ENCODE assay signal across 17 cellular contexts in genomic region chr21:43598416-43599120, GRCh38.
A peak's percentile ranks its signal among the peaks of the same experiment; 100 is the strongest.
DNase-seq lines count a peak whose midpoint lies in the region; ATAC-seq, FAIRE-seq and TF ChIP-seq lines count a peak whose summit lies in the region.
"Had no signal": no experiment of that assay in that cellular context is flagged by ENCODE, and none has a peak within 500 bp of the region (broad histone marks: within the 10 kb centered on the region; RNA-seq: fewer than 3 reads in every experiment).

No MANE protein-coding gene starts in this region.

- H2AK5ac ChIP-seq in IMR-90 (ENCODE audit: low read depth, low read length), result peak overlapping the region; percentile 57; the same call in 1 of the 2 replicates

- no peaks in the 10 kb centered on the region for H3K79me2 ChIP-seq in hepatocyte

- H3K4me1 ChIP-seq in A549 (peaks cover 75% of the 10 kb centered on the region), IMR-90 (ENCODE audit: control insufficient read depth, insufficient read depth, low read length) (peaks cover 29% of the 10 kb centered on the region), hepatocyte (ENCODE audit: insufficient read depth) (peaks cover 36% of the 10 kb centered on the region), left ventricle myocardium inferior (peaks cover 13% of the 10 kb centered on the region)

- H2BK20ac ChIP-seq in IMR-90 (ENCODE audit: low read depth, low read length), result peak overlapping the region; percentile 89

- peak overlapping the region; percentile 38 to 81; a peak in 3 of 4 replicates for H4K8ac ChIP-seq in IMR-90 (ENCODE audit: low read depth in 2 of 2, low read length in 2 of 2)

- H3K36me3 ChIP-seq in IMR-90 (ENCODE audit: control insufficient read depth, insufficient read depth, low read length) (no peaks in the 10 kb centered on the region), hepatocyte (replicated peaks; ENCODE audit: insufficient read depth, low read depth) (no peaks in the 10 kb centered on the region), left ventricle myocardium inferior (no peaks in the 10 kb centered on the region)
- H3K36me3 ChIP-seq: upper lobe of left lung had no signal

- no peak for FAIRE-seq in A549 (lab: Jason Lieb, UNC)
- no peak for FAIRE-seq in H54 (lab: Jason Lieb, UNC)

- ATAC-seq in A549 (no peak), IMR-90 (ENCODE audit: low read depth) (peak; percentile 61)
- ATAC-seq: activated CD8-positive, alpha-beta memory T cell treated with anti-CD3 and anti-CD28 coated beads, Interleukin-2, amount 10 ng/mL, durations not matched to agents 7 days and 5 days had no signal

- H3K4me2 ChIP-seq in A549, result peak overlapping the region; percentile 39; the same call in 2 of the 3 replicates
- peak overlapping the region; percentile 63; the same call in 1 of the 2 replicates for H3K4me2 ChIP-seq in IMR-90 (ENCODE audit: low read depth, low read length)
- H3K4me2 ChIP-seq in hepatocyte, result no peak overlapping the region

- CTCF ChIA-PET in A549 (lab: Yijun Ruan, JAX), result interaction anchor here (1.2 to 2.2 kb wide), 5 partner anchors 11 to 49 kb away, joined by 3 to 8 read pairs (median 5); no protein-coding TSS in a partner anchor
- CTCF ChIA-PET in IMR-90 (lab: Yijun Ruan, JAX), result interaction anchor here (0.6 kb wide), 1 partner anchor 11 kb away, joined by 3 read pairs; no protein-coding TSS in a partner anchor

- no peaks in the 10 kb centered on the region for H3K27me3 ChIP-seq in IMR-90 (ENCODE audit: control insufficient read depth, insufficient read depth, low read length)
- no peaks in the 10 kb centered on the region for H3K27me3 ChIP-seq in hepatocyte
- no peaks in the 10 kb centered on the region for H3K27me3 ChIP-seq in left ventricle myocardium inferior (ENCODE audit: low read depth)
- H3K27me3 ChIP-seq: upper lobe of left lung had no signal

- peaks cover 12% of the 10 kb centered on the region for H3K9me1 ChIP-seq in IMR-90 (ENCODE audit: insufficient read depth, low read length)

- peak overlapping the region; percentile 87 for H2BK5ac ChIP-seq in IMR-90 (ENCODE audit: low read depth, low read length, poor library complexity, severe bottlenecking)

- no peak overlapping the region; the same call in 1 of the 3 replicates for H2BK15ac ChIP-seq in IMR-90 (ENCODE audit: low read depth, low read length)

- peak overlapping the region; percentile 33 for H4K5ac ChIP-seq in IMR-90 (ENCODE audit: low read depth, low read length)

- WGBS in A549 (ENCODE audit: missing lambda C conversion rate), result 37% methylated on average over 6 of the region's 7 CpGs
- no CpG with 5 or more reads among the region's 7 CpGs for WGBS in IMR-90 (ENCODE audit: extremely low coverage in 2 of 2, insufficient read length in 1 of 2), 2 experiments
- WGBS in hepatocyte (ENCODE audit: low lambda C conversion rate, missing lambda C conversion rate), result 68% methylated on average over 7 of the region's 7 CpGs

- H2AFZ ChIP-seq in IMR-90 (replicated peaks; ENCODE audit: low read length, poor library complexity) (no peak overlapping the region), hepatocyte (no peak overlapping the region)

- peak overlapping the region; percentile 83 to 91 for H3K27ac ChIP-seq in A549
- H3K27ac ChIP-seq in IMR-90 (ENCODE audit: insufficient read depth, low read length), result peak overlapping the region; percentile 59
- peak overlapping the region; percentile 74 for H3K27ac ChIP-seq in hepatocyte
- H3K27ac ChIP-seq in left ventricle myocardium inferior (replicated peaks), result no peak overlapping the region
- H3K27ac ChIP-seq: upper lobe of left lung had no signal

- intact Hi-C loops in IMR-90 (cut with micrococcal nuclease), result loop anchor here (1.0 kb wide), 1 partner anchor 12 kb away; no protein-coding TSS in a partner anchor
- intact Hi-C loops in head of caudate nucleus (cut with DNase I), result no loop called here
- intact Hi-C loops in left ventricle myocardium inferior (cut with micrococcal nuclease), result no loop called here

- peak overlapping the region; percentile 38 for H3K18ac ChIP-seq in IMR-90 (ENCODE audit: low read depth, low read length)

- no peak for TF ChIP-seq RAD21 in A549 (conservative IDR thresholded peaks at IDR 0.05 in 1 of 2, IDR thresholded peaks at IDR 0.05 in 1 of 2)
- TF ChIP-seq RAD21 in IMR-90 (IDR thresholded peaks at IDR 0.05; ENCODE audit: low read length), result 0 out of 2 replicates have a peak, but pooled peaks have one; percentile 23

- H3K4me3 ChIP-seq in A549, result no peak overlapping the region
- no peak overlapping the region for H3K4me3 ChIP-seq in IMR-90 (ENCODE audit: insufficient read depth, low read depth, low read length)
- H3K4me3 ChIP-seq in astrocyte of the spinal cord (ENCODE audit: low read depth, low read length), result no peak overlapping the region
- H3K4me3 ChIP-seq in hepatocyte, result no peak overlapping the region
- no peak overlapping the region for H3K4me3 ChIP-seq in left ventricle myocardium inferior
- H3K4me3 ChIP-seq: upper lobe of left lung had no signal

- H3K4ac ChIP-seq in IMR-90 (ENCODE audit: low read depth, low read length), result peak overlapping the region; percentile 86

- peak overlapping the region; percentile 75 for H4K91ac ChIP-seq in IMR-90 (ENCODE audit: insufficient read depth, low read depth, low read length)

- in situ Hi-C loops in IMR-90 (cut with MboI; ENCODE audit: low sequenced_read_pairs), result no loop called here
- in situ Hi-C loops in astrocyte of the spinal cord (cut with HindIII; ENCODE audit: low sequenced_read_pairs), result no loop called here

- DNase-seq in A549 (ENCODE audit: low read depth in 1 of 2, low spot score in 1 of 2) (no peak), IMR-90 (peak; percentile 87), astrocyte of the spinal cord (ENCODE audit: low read depth, low spot score) (peak; percentile 75), hepatocyte (ENCODE audit: low spot score) (no peak), H54 (ENCODE audit: insufficient read length, low spot score) (no peak), head of caudate nucleus (no peak), left ventricle myocardium inferior (no peak)
- no peak for DNase-seq in stimulated activated CD4-positive, alpha-beta T cell treated with anti-CD3 and anti-CD28 coated beads, Interleukin-4, amount 100 ng/mL, for 4 hours
- DNase-seq: activated CD8-positive, alpha-beta memory T cell treated with anti-CD3 and anti-CD28 coated beads, Interleukin-2, amount 10 ng/mL, durations not matched to agents 7 days and 5 days; COR-L47; GF-D8; immature natural killer cell; NCI-H2081 treated with DMSO at 0.1 percent for 48 hours; RPMI8226; stimulated activated naive CD4-positive, alpha-beta T cell; T-helper 1 cell; upper lobe of left lung had no signal

- no TSS peak for BruUV-seq in IMR-90 (replicated peaks; lab: Mats Ljungman, UMichigan)

- no peaks in the 10 kb centered on the region for H3K9me2 ChIP-seq in hepatocyte (replicated peaks; ENCODE audit: insufficient read depth)

- no peak for TF ChIP-seq POLR2A in A549 (IDR thresholded peaks at IDR 0.05; ENCODE audit: low read length)
- TF ChIP-seq POLR2A in IMR-90 (IDR thresholded peaks at IDR 0.05; ENCODE audit: low read depth, low read length), result no peak
- no peak for TF ChIP-seq POLR2A in H54 (IDR thresholded peaks at IDR 0.05; ENCODE audit: low read depth, low read length)

- no peak overlapping the region for H3K9ac ChIP-seq in IMR-90 (ENCODE audit: low read depth, low read length)

- H3K23ac ChIP-seq in IMR-90 (ENCODE audit: low read depth, low read length), result 0 out of 2 replicates have a peak overlapping the region, but pooled peaks have one; percentile 50

- H3K9me3 ChIP-seq in A549 (0 out of 3 replicates have a peak, but pooled peaks cover 5% of the 10 kb centered on the region), IMR-90 (ENCODE audit: control insufficient read depth, insufficient read depth, low read length) (no peaks in the 10 kb centered on the region), hepatocyte (ENCODE audit: low read depth) (no peaks in the 10 kb centered on the region), left ventricle myocardium inferior (replicated peaks) (no peaks in the 10 kb centered on the region)
- H3K9me3 ChIP-seq: upper lobe of left lung had no signal

- POLR2A ChIA-PET in A549 (lab: Yijun Ruan, JAX) (interaction anchor here (0.6 to 1.1 kb wide), 2 partner anchors 9 to 12 kb away, joined by 4 to 5 read pairs; no protein-coding TSS in a partner anchor), IMR-90 (lab: Charles Lee; ENCODE audit: unreplicated experiment) (no interaction called here)

- H2AK9ac ChIP-seq in IMR-90 (replicated peaks; ENCODE audit: low read depth, low read length, poor library complexity), result no peak overlapping the region

- dilution Hi-C loops in IMR-90 (cut with HindIII; ENCODE audit: low sequenced_read_pairs, unreplicated experiment), result no loop called here

- H4K20me1 ChIP-seq in IMR-90 (ENCODE audit: insufficient read depth, low read length) (no peaks in the 10 kb centered on the region), hepatocyte (ENCODE audit: insufficient read depth, poor library complexity, severe bottlenecking) (no peaks in the 10 kb centered on the region)

- H3K14ac ChIP-seq in IMR-90 (replicated peaks; ENCODE audit: low read depth, low read length), result no peak overlapping the region; the same call in 1 of the 2 replicates

- peak overlapping the region; percentile 93 for H2BK120ac ChIP-seq in IMR-90 (ENCODE audit: low read depth, low read length)

- TF ChIP-seq CTCF in A549 (IDR thresholded peaks at IDR 0.05), result no peak
- TF ChIP-seq CTCF in IMR-90 (conservative IDR thresholded peaks at IDR 0.05; ENCODE audit: low read depth, low read length), result no peak
- no peak for TF ChIP-seq CTCF in astrocyte of the spinal cord (IDR thresholded peaks at IDR 0.05; ENCODE audit: low read depth, low read length)
- no peak for TF ChIP-seq CTCF in hepatocyte (IDR thresholded peaks at IDR 0.05; ENCODE audit: poor library complexity)
- TF ChIP-seq CTCF in left ventricle myocardium inferior (IDR thresholded peaks at IDR 0.05; ENCODE audit: borderline replicate concordance), result no peak

- no peaks in the 10 kb centered on the region for H3K79me1 ChIP-seq in IMR-90 (ENCODE audit: low read depth in 1 of 2, low read length in 2 of 2)

- TF ChIP-seq EP300 in A549 (IDR thresholded peaks at IDR 0.05), result no peak

- H3K56ac ChIP-seq in IMR-90 (ENCODE audit: extremely low read depth, insufficient read depth, low read length), result peak overlapping the region; percentile 46; the same call in 1 of the 2 replicates

TF ChIP-seq in A549, 52 proteins besides CTCF, POLR2A, EP300 and RAD21:
- TF ChIP-seq FOSL2 (IDR thresholded peaks at IDR 0.05), result no peak
- peak; percentile 49 for TF ChIP-seq FOSL2 (CRISPR knock-in tag; IDR thresholded peaks at IDR 0.05)
- TF ChIP-seq NR3C1 (IDR thresholded peaks at IDR 0.05), result no peak
- TF ChIP-seq CEBPB (IDR thresholded peaks at IDR 0.05), result 0 out of 4 replicates have a peak, but pooled peaks of 1 of the 2 experiments have one; percentile 15
TF ChIP-seq in A549: peak in this region for 2.

TF ChIP-seq in IMR-90, 13 proteins besides CTCF, POLR2A, EP300 and RAD21 (continues in another document):
- peak; percentile 57 for TF ChIP-seq MAFK (IDR thresholded peaks at IDR 0.05; ENCODE audit: low read depth, low read length)
- peak; percentile 80 for TF ChIP-seq CEBPB (IDR thresholded peaks at IDR 0.05; ENCODE audit: low read depth, low read length)
- no peak for TF ChIP-seq RFX5 (IDR thresholded peaks at IDR 0.05; ENCODE audit: low read depth, low read length)
- TF ChIP-seq CHD1 (IDR thresholded peaks at IDR 0.05; ENCODE audit: low read depth, low read length), result no peak
- no peak for TF ChIP-seq SMC3 (IDR thresholded peaks at IDR 0.05; ENCODE audit: low read depth, low read length)
- peak; percentile 76 for TF ChIP-seq FOS (IDR thresholded peaks at IDR 0.05; ENCODE audit: low read depth, low read length)

Comparison
In these comparisons a context has a peak if more than half of its experiments do, and no peak if none do; other contexts are left out.
1. DNase-seq: peak in IMR-90 (single experiment) and astrocyte of the spinal cord (single experiment); none in A549 (0 of 2), hepatocyte (single experiment), H54 (single experiment), stimulated activated CD4-positive, alpha-beta T cell treated with anti-CD3 and anti-CD28 coated beads, Interleukin-4, amount 100 ng/mL, for 4 hours (0 of 2), head of caudate nucleus (0 of 42) and left ventricle myocardium inferior (single experiment).